ENCODE assay signal across 2 cellular contexts in genomic region chr3:49131040-49131439, GRCh38.
TF ChIP-seq lines count a peak whose summit lies in the region.

No MANE protein-coding gene starts in this region.

TF ChIP-seq in SK-N-SH, 30 proteins besides CTCF, POLR2A, EP300 and RAD21:
- no peak for TF ChIP-seq ZBTB33 (IDR thresholded peaks at IDR 0.05; ENCODE audit: borderline replicate concordance, low read depth)
- TF ChIP-seq SMC3 (IDR thresholded peaks at IDR 0.05; ENCODE audit: low read depth, low read length), result no peak
- TF ChIP-seq EZH2phosphoT487 (IDR thresholded peaks at IDR 0.05; ENCODE audit: borderline replicate concordance, low read depth), result no peak
- TF ChIP-seq YY1 (IDR thresholded peaks at IDR 0.05; ENCODE audit: low read depth), result no peak
- no peak for TF ChIP-seq REST (IDR thresholded peaks at IDR 0.05; ENCODE audit: low read depth, low read length)
TF ChIP-seq in SK-N-SH: peak in this region for 0.

TF ChIP-seq in SK-N-SH treated with all-trans-retinoic acid at 6 μM for 48 hours, 23 proteins besides CTCF, POLR2A, EP300 and RAD21:
- no peak for TF ChIP-seq ESRRG (CRISPR knock-in tag; IDR thresholded peaks at IDR 0.05)
- no peak for TF ChIP-seq RARB (CRISPR knock-in tag; IDR thresholded peaks at IDR 0.05)
- TF ChIP-seq GLIS3 (CRISPR knock-in tag; IDR thresholded peaks at IDR 0.05), result no peak
- no peak for TF ChIP-seq ZNF8 (CRISPR knock-in tag; IDR thresholded peaks at IDR 0.05)
- TF ChIP-seq CSRNP3 (CRISPR knock-in tag; IDR thresholded peaks at IDR 0.05), result no peak
- no peak for TF ChIP-seq ZFP30 (CRISPR knock-in tag; IDR thresholded peaks at IDR 0.05)
